13 cellular contexts compared by ENCODE assay signal in genomic region chr16:80614908-80615696, GRCh38.
A peak's percentile ranks its signal among the peaks of the same experiment; 100 is the strongest.
DNase-seq lines count a peak whose midpoint lies in the region; ATAC-seq and TF ChIP-seq lines count a peak whose summit lies in the region.
"Had no signal": no experiment of that assay in that cellular context is flagged by ENCODE, and none has a peak within 500 bp of the region (broad histone marks: within the 10 kb centered on the region; RNA-seq: fewer than 3 reads in every experiment).

No MANE protein-coding gene starts in this region.

- H3K4me3 ChIP-seq in dorsolateral prefrontal cortex = no peak overlapping the region
- peak overlapping the region in 1 of 2 donors; percentile 18 for H3K4me3 ChIP-seq in neuronal stem cell (ENCODE audit: low read length in 2 of 2)

- H3K23ac ChIP-seq in neuronal stem cell (ENCODE audit: low read depth, low read length, poor library complexity) = no peak overlapping the region

- no peaks in the 10 kb centered on the region for H3K36me3 ChIP-seq in neuronal stem cell (replicated peaks in 1 of 2; ENCODE audit: control insufficient read depth in 2 of 2, insufficient read depth in 2 of 2, low read length in 2 of 2)

- TF ChIP-seq CTCF in MCF 10A (IDR thresholded peaks at IDR 0.05; ENCODE audit: unreplicated experiment) = no peak
- no peak for TF ChIP-seq CTCF in dorsolateral prefrontal cortex (IDR thresholded peaks at IDR 0.05 in 54 of 56, conservative IDR thresholded peaks at IDR 0.05 in 2 of 56; ENCODE audit: low read depth in 1 of 56, partially characterized antibody in 56 of 56)

- H3K4me2 ChIP-seq in neuronal stem cell (ENCODE audit: insufficient read depth, low read length, poor library complexity, severe bottlenecking) = no peak overlapping the region

- no peak overlapping the region for H2AK5ac ChIP-seq in neuronal stem cell (ENCODE audit: low read depth, low read length)

- CTCF ChIA-PET in MCF 10A (lab: Yijun Ruan, JAX) = interaction anchor here (0.5 to 0.6 kb wide), 3 partner anchors 210 to 1443 kb away, joined by 3 to 4 read pairs (median 3); no protein-coding TSS in a partner anchor

- H3K9me3 Mint-ChIP-seq in MCF 10A (ENCODE audit: unreplicated experiment) = peaks cover 8% of the 10 kb centered on the region
- H3K9me3 Mint-ChIP-seq: effector memory CD8-positive, alpha-beta T cell had no signal

- H3K14ac ChIP-seq in neuronal stem cell (ENCODE audit: low read length) = no peak overlapping the region

- H3K4me1 ChIP-seq in neuronal stem cell (ENCODE audit: control insufficient read depth in 2 of 2, insufficient read depth in 1 of 2, low read depth in 1 of 2, low read length in 2 of 2) = peaks cover 0 to 1% of the 10 kb centered on the region in 2 donors

- H3K18ac ChIP-seq in neuronal stem cell (ENCODE audit: low read length) = no peak overlapping the region

- H3K27ac Mint-ChIP-seq in MCF 10A (ENCODE audit: low read depth, unreplicated experiment) = no peak overlapping the region
- H3K27ac Mint-ChIP-seq: effector memory CD8-positive, alpha-beta T cell; T-helper 1 cell treated with Interleukin-12 subunit alpha and Interleukin-12 subunit beta and Interleukin-4 antibody, amounts not matched to agents 30 μg/mL and 1 μg/mL, for 36 hours had no signal

- H2BK12ac ChIP-seq in neuronal stem cell (ENCODE audit: low read length) = no peak overlapping the region

- no peak overlapping the region for H2BK120ac ChIP-seq in neuronal stem cell (ENCODE audit: low read depth, low read length)

- no peak overlapping the region for H4K8ac ChIP-seq in neuronal stem cell (ENCODE audit: low read depth, low read length)

- H3K36me3 Mint-ChIP-seq in MCF 10A (ENCODE audit: insufficient read depth, unreplicated experiment) = no peaks in the 10 kb centered on the region

- H3K9me3 ChIP-seq in neuronal stem cell (replicated peaks in 1 of 2; ENCODE audit: control insufficient read depth in 2 of 2, insufficient read depth in 1 of 2, low read depth in 1 of 2, low read length in 2 of 2) = peaks cover 0 to 4% of the 10 kb centered on the region in 2 donors

- no peak overlapping the region for H3K4me3 Mint-ChIP-seq in MCF 10A (ENCODE audit: unreplicated experiment)
- H3K4me3 Mint-ChIP-seq: effector memory CD8-positive, alpha-beta T cell; nephron progenitor cell; T-helper 1 cell treated with Interleukin-12 subunit alpha and Interleukin-12 subunit beta and Interleukin-4 antibody, amounts not matched to agents 30 μg/mL and 1 μg/mL, for 36 hours had no signal

- ATAC-seq in GM21786 (IDR thresholded peaks at IDR 0.05; ENCODE audit: unreplicated experiment) (no peak), HG02759 (IDR thresholded peaks at IDR 0.05; ENCODE audit: unreplicated experiment) (no peak)
- ATAC-seq: effector memory CD8-positive, alpha-beta T cell had no signal

- intact Hi-C loops in MCF 10A (cut with micrococcal nuclease) = no loop called here
- intact Hi-C loops in dorsolateral prefrontal cortex (cut with DNase I) = no loop called here

- no peaks in the 10 kb centered on the region for H3K4me1 Mint-ChIP-seq in MCF 10A (ENCODE audit: insufficient read depth, unreplicated experiment)

- peak; percentile 39 for DNase-seq in AG08395 (ENCODE audit: low spot score)
- peak; percentile 87 for DNase-seq in HT1080 (ENCODE audit: low read depth)
- DNase-seq in MCF 10A (ENCODE audit: unreplicated experiment) = peak; percentile 29
- DNase-seq in kidney glomerular epithelial cell (lab: John Stamatoyannopoulos, UW) = peak; percentile 10
- DNase-seq in dorsolateral prefrontal cortex = no peak
- DNase-seq in neuronal stem cell (ENCODE audit: low spot score) = no peak
- DNase-seq: CD4-positive, CD25-positive, alpha-beta regulatory T cell; effector memory CD8-positive, alpha-beta T cell; NCI-H526 treated with DMSO at 0.1 percent for 48 hours; nephron progenitor cell had no signal

- H3K27me3 ChIP-seq in dorsolateral prefrontal cortex = no peaks in the 10 kb centered on the region
- H3K27me3 ChIP-seq in neuronal stem cell (ENCODE audit: control insufficient read depth in 3 of 3, insufficient read depth in 3 of 3, low read depth in 1 of 3, low read length in 3 of 3) = no peaks in the 10 kb centered on the region

- POLR2A ChIA-PET in MCF 10A (lab: Yijun Ruan, JAX) = no interaction called here

- no peak overlapping the region for H3K9ac ChIP-seq in neuronal stem cell (ENCODE audit: low read depth, low read length, poor library complexity)

- no peak overlapping the region for H3K4ac ChIP-seq in neuronal stem cell (ENCODE audit: low read length)

- H3K27ac ChIP-seq in dorsolateral prefrontal cortex (no peak overlapping the region), neuronal stem cell (replicated peaks; ENCODE audit: low read length) (no peak overlapping the region)

- H3K79me1 ChIP-seq in neuronal stem cell (ENCODE audit: low read depth, low read length) = no peaks in the 10 kb centered on the region

- BruUV-seq in MCF 10A (replicated peaks; lab: Mats Ljungman, UMichigan) = no TSS peak

- H2BK5ac ChIP-seq in neuronal stem cell (ENCODE audit: low read length) = no peak overlapping the region

- no peak overlapping the region for H4K91ac ChIP-seq in neuronal stem cell (ENCODE audit: low read depth, low read length, poor library complexity)

- no peak overlapping the region for H2BK15ac ChIP-seq in neuronal stem cell (ENCODE audit: low read length)

- no peak overlapping the region for H2AFZ ChIP-seq in neuronal stem cell (ENCODE audit: low read length)

- no peaks in the 10 kb centered on the region for H3K27me3 Mint-ChIP-seq in MCF 10A (ENCODE audit: insufficient read depth, unreplicated experiment)
- H3K27me3 Mint-ChIP-seq: CD4-positive, CD25-positive, alpha-beta regulatory T cell; effector memory CD8-positive, alpha-beta T cell had no signal

- WGBS in neuronal stem cell (ENCODE audit: extremely low coverage in 2 of 2, insufficient read length in 2 of 2, insufficient replicate concordance in 1 of 2), 2 donors = no CpG with 5 or more reads among the region's 12 CpGs

Comparison
In these comparisons a context has a peak if more than half of its experiments do, and no peak if none do; other contexts are left out.
1. DNase-seq: peak in AG08395 (single experiment), HT1080 (single experiment), MCF 10A (single experiment) and kidney glomerular epithelial cell (single experiment); none in dorsolateral prefrontal cortex (0 of 10) and neuronal stem cell (single experiment).